In the genomic region with DNA sequence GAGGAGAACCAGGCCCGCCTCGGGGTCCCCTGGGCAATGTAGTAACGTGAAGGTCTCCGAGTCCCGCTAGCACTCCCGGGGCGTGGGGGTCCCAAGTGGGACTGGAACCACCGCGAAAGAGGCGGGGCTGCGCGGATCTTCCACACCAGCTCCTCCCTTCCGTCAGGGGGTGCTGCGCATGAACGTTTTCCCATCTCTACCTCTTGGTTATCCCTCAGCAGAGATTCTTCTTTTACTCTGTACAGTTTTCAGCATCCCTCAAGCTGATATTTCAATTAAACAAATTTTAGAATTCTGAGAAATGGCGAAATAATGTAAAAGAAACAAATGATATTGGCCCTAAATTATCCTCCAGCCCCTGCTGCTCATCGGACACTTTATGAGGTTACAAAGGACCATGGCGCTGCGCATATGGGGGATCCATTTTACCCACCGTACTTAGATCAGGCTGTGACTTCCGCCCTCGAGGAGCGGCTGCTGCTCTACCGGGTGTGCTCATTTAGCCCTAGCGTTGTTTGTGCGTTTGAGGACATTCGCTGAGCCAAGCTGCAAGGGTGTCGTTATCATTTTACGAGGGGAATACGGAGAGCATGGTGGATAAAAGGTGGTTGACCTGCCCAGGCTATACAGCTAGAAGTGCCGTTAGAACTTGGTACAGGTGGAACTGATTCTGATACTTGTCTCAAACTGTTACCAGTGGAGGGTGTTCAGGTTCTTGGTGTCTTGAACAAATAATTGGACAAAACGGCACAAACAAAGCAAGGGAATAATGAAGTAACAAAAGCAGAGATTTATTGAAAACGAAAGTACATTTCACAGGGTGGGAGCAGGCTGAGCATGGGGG, we compare ENCODE assay signal across 1 cellular context.
A peak's percentile ranks its signal among the peaks of the same experiment; 100 is the strongest.
TF ChIP-seq lines count a peak whose summit lies in the region.

No MANE protein-coding gene starts in this region.

TF ChIP-seq in K562, 482 proteins besides CTCF, POLR2A, EP300 and RAD21 (continued from another document and continues in another):
- TF ChIP-seq RB1 (IDR thresholded peaks at IDR 0.05; ENCODE audit: low read depth) (0 out of 2 replicates have a peak, but pooled peaks have one; percentile 48), SREBF1 (IDR thresholded peaks at IDR 0.05; ENCODE audit: borderline replicate concordance, low read depth, low read length) (no peak), ZNF778 (CRISPR knock-in tag; IDR thresholded peaks at IDR 0.05) (no peak), BCOR (IDR thresholded peaks at IDR 0.05) (no peak), SIRT6 (IDR thresholded peaks at IDR 0.05; ENCODE audit: low read depth, low read length) (no peak), ZNF143 (CRISPR knock-in tag; IDR thresholded peaks at IDR 0.05) (no peak), TAF9B (IDR thresholded peaks at IDR 0.05; ENCODE audit: partially characterized antibody) (peak; percentile 55), NCOA4 (IDR thresholded peaks at IDR 0.05; ENCODE audit: partially characterized antibody) (no peak), ZNF561 (CRISPR knock-in tag; conservative IDR thresholded peaks at IDR 0.05) (no peak), ZNF311 (CRISPR knock-in tag; IDR thresholded peaks at IDR 0.05) (no peak), ATF1 (CRISPR knock-in tag; IDR thresholded peaks at IDR 0.05) (no peak), ATF1 (tag; IDR thresholded peaks at IDR 0.05) (peak; percentile 73), SMC3 (conservative IDR thresholded peaks at IDR 0.05; ENCODE audit: insufficient read depth, low read depth, low read length) (no peak), PTBP1 (IDR thresholded peaks at IDR 0.05; ENCODE audit: low read depth, low read length) (no peak), SAP30 (IDR thresholded peaks at IDR 0.05; ENCODE audit: borderline replicate concordance, insufficient read depth, low read depth, low read length, poor library complexity, severe bottlenecking) (no peak), LARP7 (IDR thresholded peaks at IDR 0.05) (no peak), RBFOX2 (IDR thresholded peaks at IDR 0.05; ENCODE audit: low read depth, low read length) (peak; percentile 77; the same call in 1 of the 2 replicates), ZFP36 (IDR thresholded peaks at IDR 0.05; ENCODE audit: low read depth, low read length, partially characterized antibody) (no peak), POLR2H (tag; IDR thresholded peaks at IDR 0.05; ENCODE audit: low read depth) (peak; percentile 47; the same call in 1 of the 2 replicates), CCNT2 (IDR thresholded peaks at IDR 0.05; ENCODE audit: borderline replicate concordance, extremely low read depth, insufficient read length, low read depth, low read length) (no peak), ZNF140 (CRISPR knock-in tag; IDR thresholded peaks at IDR 0.05) (no peak), CHCHD3 (CRISPR knock-in tag; IDR thresholded peaks at IDR 0.05) (no peak), ZNF444 (CRISPR knock-in tag; IDR thresholded peaks at IDR 0.05) (no peak), ZKSCAN3 (CRISPR knock-in tag; IDR thresholded peaks at IDR 0.05) (no peak), POLR2G (IDR thresholded peaks at IDR 0.05; ENCODE audit: low read depth, low read length) (no peak), HOXB6 (CRISPR knock-in tag; IDR thresholded peaks at IDR 0.05; ENCODE audit: borderline replicate concordance) (no peak)
- TF ChIP-seq, protein P1, sequence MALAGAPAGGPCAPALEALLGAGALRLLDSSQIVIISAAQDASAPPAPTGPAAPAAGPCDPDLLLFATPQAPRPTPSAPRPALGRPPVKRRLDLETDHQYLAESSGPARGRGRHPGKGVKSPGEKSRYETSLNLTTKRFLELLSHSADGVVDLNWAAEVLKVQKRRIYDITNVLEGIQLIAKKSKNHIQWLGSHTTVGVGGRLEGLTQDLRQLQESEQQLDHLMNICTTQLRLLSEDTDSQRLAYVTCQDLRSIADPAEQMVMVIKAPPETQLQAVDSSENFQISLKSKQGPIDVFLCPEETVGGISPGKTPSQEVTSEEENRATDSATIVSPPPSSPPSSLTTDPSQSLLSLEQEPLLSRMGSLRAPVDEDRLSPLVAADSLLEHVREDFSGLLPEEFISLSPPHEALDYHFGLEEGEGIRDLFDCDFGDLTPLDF (CRISPR knock-in tag; IDR thresholded peaks at IDR 0.05) = no peak
- TF ChIP-seq, protein P2, sequence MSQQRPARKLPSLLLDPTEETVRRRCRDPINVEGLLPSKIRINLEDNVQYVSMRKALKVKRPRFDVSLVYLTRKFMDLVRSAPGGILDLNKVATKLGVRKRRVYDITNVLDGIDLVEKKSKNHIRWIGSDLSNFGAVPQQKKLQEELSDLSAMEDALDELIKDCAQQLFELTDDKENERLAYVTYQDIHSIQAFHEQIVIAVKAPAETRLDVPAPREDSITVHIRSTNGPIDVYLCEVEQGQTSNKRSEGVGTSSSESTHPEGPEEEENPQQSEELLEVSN (IDR thresholded peaks at IDR 0.05; ENCODE audit: borderline replicate concordance in 1 of 2, extremely low read depth in 1 of 2, insufficient read depth in 1 of 2, insufficient read length in 1 of 2, low read depth in 1 of 2, low read length in 1 of 2, poor library complexity in 1 of 2, severe bottlenecking in 1 of 2) = peak in 1 of 2 experiments; percentile 68
- TF ChIP-seq, protein P3, sequence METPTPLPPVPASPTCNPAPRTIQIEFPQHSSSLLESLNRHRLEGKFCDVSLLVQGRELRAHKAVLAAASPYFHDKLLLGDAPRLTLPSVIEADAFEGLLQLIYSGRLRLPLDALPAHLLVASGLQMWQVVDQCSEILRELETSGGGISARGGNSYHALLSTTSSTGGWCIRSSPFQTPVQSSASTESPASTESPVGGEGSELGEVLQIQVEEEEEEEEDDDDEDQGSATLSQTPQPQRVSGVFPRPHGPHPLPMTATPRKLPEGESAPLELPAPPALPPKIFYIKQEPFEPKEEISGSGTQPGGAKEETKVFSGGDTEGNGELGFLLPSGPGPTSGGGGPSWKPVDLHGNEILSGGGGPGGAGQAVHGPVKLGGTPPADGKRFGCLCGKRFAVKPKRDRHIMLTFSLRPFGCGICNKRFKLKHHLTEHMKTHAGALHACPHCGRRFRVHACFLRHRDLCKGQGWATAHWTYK (CRISPR knock-in tag; IDR thresholded peaks at IDR 0.05) = no peak
- TF ChIP-seq, protein P4, sequence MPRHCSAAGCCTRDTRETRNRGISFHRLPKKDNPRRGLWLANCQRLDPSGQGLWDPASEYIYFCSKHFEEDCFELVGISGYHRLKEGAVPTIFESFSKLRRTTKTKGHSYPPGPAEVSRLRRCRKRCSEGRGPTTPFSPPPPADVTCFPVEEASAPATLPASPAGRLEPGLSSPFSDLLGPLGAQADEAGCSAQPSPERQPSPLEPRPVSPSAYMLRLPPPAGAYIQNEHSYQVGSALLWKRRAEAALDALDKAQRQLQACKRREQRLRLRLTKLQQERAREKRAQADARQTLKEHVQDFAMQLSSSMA (CRISPR knock-in tag; IDR thresholded peaks at IDR 0.05) = no peak
- TF ChIP-seq, protein P5, sequence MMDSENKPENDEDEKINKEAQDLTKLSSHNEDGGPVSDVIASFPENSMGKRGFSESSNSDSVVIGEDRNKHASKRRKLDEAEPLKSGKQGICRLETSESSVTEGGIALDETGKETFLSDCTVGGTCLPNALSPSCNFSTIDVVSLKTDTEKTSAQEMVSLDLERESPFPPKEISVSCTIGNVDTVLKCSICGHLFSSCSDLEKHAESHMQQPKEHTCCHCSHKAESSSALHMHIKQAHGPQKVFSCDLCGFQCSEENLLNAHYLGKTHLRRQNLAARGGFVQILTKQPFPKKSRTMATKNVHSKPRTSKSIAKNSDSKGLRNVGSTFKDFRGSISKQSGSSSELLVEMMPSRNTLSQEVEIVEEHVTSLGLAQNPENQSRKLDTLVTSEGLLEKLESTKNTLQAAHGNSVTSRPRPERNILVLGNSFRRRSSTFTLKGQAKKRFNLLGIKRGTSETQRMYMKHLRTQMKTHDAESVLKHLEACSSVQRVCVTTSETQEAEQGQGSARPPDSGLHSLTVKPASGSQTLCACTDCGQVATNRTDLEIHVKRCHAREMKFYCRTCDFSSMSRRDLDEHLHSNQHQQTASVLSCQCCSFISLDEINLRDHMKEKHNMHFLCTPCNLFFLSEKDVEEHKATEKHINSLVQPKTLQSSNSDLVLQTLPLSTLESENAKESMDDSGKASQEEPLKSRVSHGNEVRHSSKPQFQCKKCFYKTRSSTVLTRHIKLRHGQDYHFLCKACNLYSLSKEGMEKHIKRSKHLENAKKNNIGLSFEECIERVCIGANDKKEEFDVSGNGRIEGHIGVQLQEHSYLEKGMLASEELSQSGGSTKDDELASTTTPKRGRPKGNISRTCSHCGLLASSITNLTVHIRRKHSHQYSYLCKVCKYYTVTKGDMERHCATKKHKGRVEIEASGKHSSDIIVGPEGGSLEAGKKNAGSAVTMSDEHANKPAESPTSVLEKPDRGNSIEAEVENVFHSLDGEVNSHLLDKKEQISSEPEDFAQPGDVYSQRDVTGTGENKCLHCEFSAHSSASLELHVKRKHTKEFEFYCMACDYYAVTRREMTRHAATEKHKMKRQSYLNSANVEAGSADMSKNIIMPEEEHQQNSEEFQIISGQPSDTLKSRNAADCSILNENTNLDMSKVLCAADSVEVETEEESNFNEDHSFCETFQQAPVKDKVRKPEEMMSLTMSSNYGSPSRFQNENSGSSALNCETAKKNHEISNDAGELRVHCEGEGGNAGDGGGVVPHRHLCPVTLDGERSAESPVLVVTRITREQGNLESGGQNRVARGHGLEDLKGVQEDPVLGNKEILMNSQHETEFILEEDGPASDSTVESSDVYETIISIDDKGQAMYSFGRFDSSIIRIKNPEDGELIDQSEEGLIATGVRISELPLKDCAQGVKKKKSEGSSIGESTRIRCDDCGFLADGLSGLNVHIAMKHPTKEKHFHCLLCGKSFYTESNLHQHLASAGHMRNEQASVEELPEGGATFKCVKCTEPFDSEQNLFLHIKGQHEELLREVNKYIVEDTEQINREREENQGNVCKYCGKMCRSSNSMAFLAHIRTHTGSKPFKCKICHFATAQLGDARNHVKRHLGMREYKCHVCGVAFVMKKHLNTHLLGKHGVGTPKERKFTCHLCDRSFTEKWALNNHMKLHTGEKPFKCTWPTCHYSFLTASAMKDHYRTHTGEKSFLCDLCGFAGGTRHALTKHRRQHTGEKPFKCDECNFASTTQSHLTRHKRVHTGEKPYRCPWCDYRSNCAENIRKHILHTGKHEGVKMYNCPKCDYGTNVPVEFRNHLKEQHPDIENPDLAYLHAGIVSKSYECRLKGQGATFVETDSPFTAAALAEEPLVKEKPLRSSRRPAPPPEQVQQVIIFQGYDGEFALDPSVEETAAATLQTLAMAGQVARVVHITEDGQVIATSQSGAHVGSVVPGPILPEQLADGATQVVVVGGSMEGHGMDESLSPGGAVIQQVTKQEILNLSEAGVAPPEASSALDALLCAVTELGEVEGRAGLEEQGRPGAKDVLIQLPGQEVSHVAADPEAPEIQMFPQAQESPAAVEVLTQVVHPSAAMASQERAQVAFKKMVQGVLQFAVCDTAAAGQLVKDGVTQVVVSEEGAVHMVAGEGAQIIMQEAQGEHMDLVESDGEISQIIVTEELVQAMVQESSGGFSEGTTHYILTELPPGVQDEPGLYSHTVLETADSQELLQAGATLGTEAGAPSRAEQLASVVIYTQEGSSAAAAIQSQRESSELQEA (IDR thresholded peaks at IDR 0.05; ENCODE audit: low read depth) = no peak
- TF ChIP-seq, protein P6, sequence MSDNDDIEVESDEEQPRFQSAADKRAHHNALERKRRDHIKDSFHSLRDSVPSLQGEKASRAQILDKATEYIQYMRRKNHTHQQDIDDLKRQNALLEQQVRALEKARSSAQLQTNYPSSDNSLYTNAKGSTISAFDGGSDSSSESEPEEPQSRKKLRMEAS (CRISPR knock-in tag; IDR thresholded peaks at IDR 0.05) = peak; percentile 79
- TF ChIP-seq, protein P7, sequence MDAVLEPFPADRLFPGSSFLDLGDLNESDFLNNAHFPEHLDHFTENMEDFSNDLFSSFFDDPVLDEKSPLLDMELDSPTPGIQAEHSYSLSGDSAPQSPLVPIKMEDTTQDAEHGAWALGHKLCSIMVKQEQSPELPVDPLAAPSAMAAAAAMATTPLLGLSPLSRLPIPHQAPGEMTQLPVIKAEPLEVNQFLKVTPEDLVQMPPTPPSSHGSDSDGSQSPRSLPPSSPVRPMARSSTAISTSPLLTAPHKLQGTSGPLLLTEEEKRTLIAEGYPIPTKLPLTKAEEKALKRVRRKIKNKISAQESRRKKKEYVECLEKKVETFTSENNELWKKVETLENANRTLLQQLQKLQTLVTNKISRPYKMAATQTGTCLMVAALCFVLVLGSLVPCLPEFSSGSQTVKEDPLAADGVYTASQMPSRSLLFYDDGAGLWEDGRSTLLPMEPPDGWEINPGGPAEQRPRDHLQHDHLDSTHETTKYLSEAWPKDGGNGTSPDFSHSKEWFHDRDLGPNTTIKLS (IDR thresholded peaks at IDR 0.05; ENCODE audit: borderline replicate concordance, low read depth) = 0 out of 2 replicates have a peak, but pooled peaks have one; percentile 37
- TF ChIP-seq, protein P8, sequence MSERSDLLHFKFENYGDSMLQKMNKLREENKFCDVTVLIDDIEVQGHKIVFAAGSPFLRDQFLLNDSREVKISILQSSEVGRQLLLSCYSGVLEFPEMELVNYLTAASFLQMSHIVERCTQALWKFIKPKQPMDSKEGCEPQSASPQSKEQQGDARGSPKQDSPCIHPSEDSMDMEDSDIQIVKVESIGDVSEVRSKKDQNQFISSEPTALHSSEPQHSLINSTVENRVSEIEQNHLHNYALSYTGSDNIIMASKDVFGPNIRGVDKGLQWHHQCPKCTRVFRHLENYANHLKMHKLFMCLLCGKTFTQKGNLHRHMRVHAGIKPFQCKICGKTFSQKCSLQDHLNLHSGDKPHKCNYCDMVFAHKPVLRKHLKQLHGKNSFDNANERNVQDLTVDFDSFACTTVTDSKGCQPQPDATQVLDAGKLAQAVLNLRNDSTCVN (CRISPR knock-in tag; IDR thresholded peaks at IDR 0.05) = no peak
- TF ChIP-seq, protein P9, sequence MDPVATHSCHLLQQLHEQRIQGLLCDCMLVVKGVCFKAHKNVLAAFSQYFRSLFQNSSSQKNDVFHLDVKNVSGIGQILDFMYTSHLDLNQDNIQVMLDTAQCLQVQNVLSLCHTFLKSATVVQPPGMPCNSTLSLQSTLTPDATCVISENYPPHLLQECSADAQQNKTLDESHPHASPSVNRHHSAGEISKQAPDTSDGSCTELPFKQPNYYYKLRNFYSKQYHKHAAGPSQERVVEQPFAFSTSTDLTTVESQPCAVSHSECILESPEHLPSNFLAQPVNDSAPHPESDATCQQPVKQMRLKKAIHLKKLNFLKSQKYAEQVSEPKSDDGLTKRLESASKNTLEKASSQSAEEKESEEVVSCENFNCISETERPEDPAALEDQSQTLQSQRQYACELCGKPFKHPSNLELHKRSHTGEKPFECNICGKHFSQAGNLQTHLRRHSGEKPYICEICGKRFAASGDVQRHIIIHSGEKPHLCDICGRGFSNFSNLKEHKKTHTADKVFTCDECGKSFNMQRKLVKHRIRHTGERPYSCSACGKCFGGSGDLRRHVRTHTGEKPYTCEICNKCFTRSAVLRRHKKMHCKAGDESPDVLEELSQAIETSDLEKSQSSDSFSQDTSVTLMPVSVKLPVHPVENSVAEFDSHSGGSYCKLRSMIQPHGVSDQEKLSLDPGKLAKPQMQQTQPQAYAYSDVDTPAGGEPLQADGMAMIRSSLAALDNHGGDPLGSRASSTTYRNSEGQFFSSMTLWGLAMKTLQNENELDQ (CRISPR knock-in tag; IDR thresholded peaks at IDR 0.05; ENCODE audit: borderline replicate concordance) = no peak
